In genomic region chr3:154139996-154140436, GRCh38 we compare ENCODE assay signal across 20 cellular contexts.
"Had no signal": no experiment of that assay in that cellular context is flagged by ENCODE, and none has a peak within 500 bp of the region (broad histone marks: within the 10 kb centered on the region; RNA-seq: fewer than 3 reads in every experiment).

No MANE protein-coding gene starts in this region.

- H3K9me3 ChIP-seq: adrenal gland, gastrocnemius medialis, lower lobe of right lung, sigmoid colon, upper lobe of right lung had no signal

- H3K36me3 ChIP-seq: adrenal gland, gastrocnemius medialis, lower lobe of right lung, upper lobe of right lung had no signal

- H3K27ac ChIP-seq: adrenal gland, gastrocnemius medialis, lower lobe of right lung, upper lobe of right lung had no signal

- H3K4me3 ChIP-seq: adrenal gland, gastrocnemius medialis, lower lobe of right lung, sigmoid colon, upper lobe of right lung had no signal

- H3K4me1 ChIP-seq: adrenal gland, gastrocnemius medialis, upper lobe of right lung had no signal

- H3K27me3 ChIP-seq: adrenal gland, gastrocnemius medialis, sigmoid colon, upper lobe of right lung had no signal

- ATAC-seq: activated naive CD4-positive, alpha-beta T cell treated with anti-CD3 and anti-CD28 coated beads, Interleukin-2, amount 50 U/mL, for 72 hours; esophagus mucosa; gastrocnemius medialis; stimulated activated naive B cell treated with anti-CD40 and anti-IgM and Interleukin-4, amounts not matched to agents 10 μg/mL and 1 μg/mL and 100 μg/mL, for 72 hours had no signal

- DNase-seq: activated CD4-positive, alpha-beta T cell treated with anti-CD3 and anti-CD28 coated beads, Interleukin-2, amount 50 U/mL, for 1 hour; activated CD4-positive, CD25-positive, alpha-beta regulatory T cell treated with anti-CD3 and anti-CD28 coated beads, Interleukin-2, amount 50 U/mL, for 72 hours; activated CD8-positive, alpha-beta memory T cell treated with anti-CD3 and anti-CD28 coated beads for 24 hours; activated CD8-positive, alpha-beta memory T cell treated with anti-CD3 and anti-CD28 coated beads, Interleukin-2, amount 50 U/mL, for 48 hours; activated gamma-delta T cell; activated T-cell treated with anti-CD3 and anti-CD28 coated beads, Interleukin-2, amount 50 U/mL, for 48 hours; adrenal gland; cerebellar nuclear complex; effector CD4-positive, alpha-beta T cell; gastrocnemius medialis; head of caudate nucleus; immature natural killer cell; lower lobe of right lung; nucleus accumbens; sigmoid colon; stimulated activated CD4-positive, alpha-beta T cell treated with anti-CD3 and anti-CD28 coated beads, Interleukin-4, amount 100 ng/mL, for 24 hours; stimulated activated naive B cell treated with anti-CD40 and anti-IgM and Interleukin-4, amounts not matched to agents 10 μg/mL and 1 μg/mL and 100 μg/mL, for 72 hours; upper lobe of right lung had no signal
